ENCODE assay signal across 22 cellular contexts in genomic region chr22:49413551-49413950, GRCh38.
DNase-seq lines count a peak whose midpoint lies in the region; ATAC-seq, FAIRE-seq and TF ChIP-seq lines count a peak whose summit lies in the region.
"Had no signal": no experiment of that assay in that cellular context is flagged by ENCODE, and none has a peak within 500 bp of the region (broad histone marks: within the 10 kb centered on the region; RNA-seq: fewer than 3 reads in every experiment).

No MANE protein-coding gene starts in this region.

- peak; percentile 36 for DNase-seq in ELF-1 (ENCODE audit: low read depth, low spot score)
- DNase-seq in K562 (ENCODE audit: extremely low read depth in 1 of 4, low spot score in 3 of 4): no peak
- DNase-seq in kidney: peak; percentile 32
- DNase-seq in posterior vena cava (ENCODE audit: low spot score): peak; percentile 76
- DNase-seq in AG08395 (ENCODE audit: low spot score): no peak
- DNase-seq in NCI-H1694 (lab: John Stamatoyannopoulos, UW): no peak
- no peak for DNase-seq in COR-L47 (lab: John Stamatoyannopoulos, UW)
- DNase-seq: BE2C, DMS 273 treated with DMSO at 0.1 percent for 48 hours, DND-41, GM23248, IMR-90, NCI-H1694 treated with DMSO at 0.1 percent for 48 hours, NCI-H2081 treated with DMSO at 0.1 percent for 48 hours, NCI-H446, NCI-H526 had no signal

- H3K9me1 ChIP-seq in K562 (ENCODE audit: control insufficient read depth, insufficient read depth, low read length): no peaks in the 10 kb centered on the region

- H3K4me2 ChIP-seq in K562 (ENCODE audit: insufficient read depth, low read length): no peak overlapping the region
- H3K4me2 ChIP-seq: A549 had no signal

- in situ Hi-C loops in K562 (cut with MboI): no loop called here

- no peaks in the 10 kb centered on the region for H3K79me2 ChIP-seq in K562 (ENCODE audit: control insufficient read depth, insufficient read depth, low read length)

- POLR2A ChIA-PET in K562 (lab: Yijun Ruan, JAX): no interaction called here

- no peaks in the 10 kb centered on the region for H3K36me3 ChIP-seq in K562 (ENCODE audit: control insufficient read depth, insufficient read depth, low read length)
- no peaks in the 10 kb centered on the region for H3K36me3 ChIP-seq in kidney (ENCODE audit: control insufficient read depth in 1 of 2, insufficient read depth in 2 of 2, low read length in 2 of 2)
- H3K36me3 ChIP-seq: BE2C, SJSA1 had no signal

- CTCF ChIA-PET in K562 (lab: Yijun Ruan, JAX; ENCODE audit: low intra/inter-chr PET ratio): no interaction called here

- ATAC-seq in K562: peak; percentile 25; the same call in 1 of the 3 replicates
- ATAC-seq: A549, HCT116, Right ventricle myocardium inferior had no signal

- TF ChIP-seq EP300 in K562 (IDR thresholded peaks at IDR 0.05; ENCODE audit: low read length): no peak

- H3K4me3 ChIP-seq in K562: no peak overlapping the region
- H3K4me3 ChIP-seq in kidney (ENCODE audit: low read length in 2 of 2): no peak overlapping the region
- H3K4me3 ChIP-seq: A549, GM23248, SJSA1 had no signal

- H4K20me1 ChIP-seq in K562 (replicated peaks; ENCODE audit: control insufficient read depth, insufficient read depth, low read length): no peaks in the 10 kb centered on the region

- BruUV-seq in K562 (replicated peaks; lab: Mats Ljungman, UMichigan): no TSS peak

- no peaks in the 10 kb centered on the region for H3K27me3 ChIP-seq in K562 (ENCODE audit: control insufficient read depth in 2 of 2, insufficient read depth in 2 of 2, low read length in 2 of 2)
- H3K27me3 ChIP-seq: BE2C, SJSA1 had no signal

- H3K9me3 ChIP-seq in K562 (replicated peaks; ENCODE audit: control insufficient read depth, insufficient read depth, low read depth, low read length) (no peaks in the 10 kb centered on the region), kidney (ENCODE audit: control insufficient read depth in 1 of 2, low read length in 2 of 2) (no peaks in the 10 kb centered on the region)
- H3K9me3 ChIP-seq: A549, BE2C had no signal

- TF ChIP-seq CTCF in K562 (IDR thresholded peaks at IDR 0.05 in 2 of 3, conservative IDR thresholded peaks at IDR 0.05 in 1 of 3; ENCODE audit: insufficient read depth in 2 of 3, low read depth in 1 of 3, low read length in 3 of 3) (no peak), kidney (IDR thresholded peaks at IDR 0.05; ENCODE audit: borderline replicate concordance, extremely low read depth, insufficient read depth) (no peak)

- intact Hi-C loops in K562 (cut with micrococcal nuclease): no loop called here
- intact Hi-C loops in kidney (cut with DNase I): no loop called here
- intact Hi-C loops in posterior vena cava (cut with DNase I): no loop called here

- TF ChIP-seq RAD21 in K562 (CRISPR knock-in tag; conservative IDR thresholded peaks at IDR 0.05 in 1 of 2, IDR thresholded peaks at IDR 0.05 in 1 of 2): no peak

- H3K9ac ChIP-seq in K562 (ENCODE audit: insufficient read depth in 1 of 2, low read depth in 2 of 2, low read length in 2 of 2): no peak overlapping the region
- H3K9ac ChIP-seq in kidney (ENCODE audit: low read length in 2 of 2): no peak overlapping the region
- H3K9ac ChIP-seq: GM23248 had no signal

- FAIRE-seq in K562 (lab: Jason Lieb, UNC): no peak
- FAIRE-seq in kidney (lab: Jason Lieb, UNC): no peak
- FAIRE-seq: A549, GM12891, RCC 7860 had no signal

- no peak overlapping the region for H2AFZ ChIP-seq in K562 (ENCODE audit: low read depth, low read length)
- H2AFZ ChIP-seq: GM23248 had no signal

- no peak overlapping the region for H3K27ac ChIP-seq in K562 (ENCODE audit: extremely low read depth, low read depth, low read length)
- H3K27ac ChIP-seq in kidney (ENCODE audit: low read depth in 2 of 2, low read length in 2 of 2): no peak overlapping the region
- H3K27ac ChIP-seq: A549, GM23248, SJSA1 had no signal

- H3K4me1 ChIP-seq in K562 (replicated peaks in 1 of 2; ENCODE audit: control insufficient read depth in 2 of 2, insufficient read depth in 2 of 2, low read length in 2 of 2): no peaks in the 10 kb centered on the region
- no peaks in the 10 kb centered on the region for H3K4me1 ChIP-seq in kidney (ENCODE audit: control insufficient read depth in 1 of 2, insufficient read depth in 1 of 2, low read depth in 1 of 2, low read length in 2 of 2)
- H3K4me1 ChIP-seq: A549, BE2C, SJSA1 had no signal

- WGBS in K562 (ENCODE audit: insufficient coverage, low coverage, missing lambda C conversion rate): 33% methylated on average over 3 of the region's 9 CpGs

- no peak for TF ChIP-seq POLR2A in K562 (conservative IDR thresholded peaks at IDR 0.05)

TF ChIP-seq in K562, 482 proteins besides CTCF, POLR2A, EP300 and RAD21 (continues in another document):
- TF ChIP-seq SIN3B (IDR thresholded peaks at IDR 0.05; ENCODE audit: low read depth): no peak
- no peak for TF ChIP-seq CBX2 (IDR thresholded peaks at IDR 0.05; ENCODE audit: insufficient read depth, low read length, poor library complexity, severe bottlenecking)
- no peak for TF ChIP-seq PHB (CRISPR knock-in tag; IDR thresholded peaks at IDR 0.05)
- no peak for TF ChIP-seq DDX20 (tag; IDR thresholded peaks at IDR 0.05; ENCODE audit: low read depth)
- no peak for TF ChIP-seq RBM15 (IDR thresholded peaks at IDR 0.05; ENCODE audit: insufficient read depth, low read length)
- TF ChIP-seq MIER1 (IDR thresholded peaks at IDR 0.05; ENCODE audit: low read depth): no peak
- TF ChIP-seq ZKSCAN8 (CRISPR knock-in tag; IDR thresholded peaks at IDR 0.05): no peak
- TF ChIP-seq ZNF12 (CRISPR knock-in tag; IDR thresholded peaks at IDR 0.05): no peak
- TF ChIP-seq ZNF785 (CRISPR knock-in tag; IDR thresholded peaks at IDR 0.05): no peak
- TF ChIP-seq NFIX (CRISPR knock-in tag; IDR thresholded peaks at IDR 0.05; ENCODE audit: low read depth): no peak
- no peak for TF ChIP-seq PHF21A (IDR thresholded peaks at IDR 0.05; ENCODE audit: borderline replicate concordance, low read depth)
- no peak for TF ChIP-seq E2F3 (CRISPR knock-in tag; IDR thresholded peaks at IDR 0.05)
- TF ChIP-seq MEF2D (tag; conservative IDR thresholded peaks at IDR 0.05; ENCODE audit: low read depth): no peak
- TF ChIP-seq SAFB (IDR thresholded peaks at IDR 0.05; ENCODE audit: borderline replicate concordance, low read depth, low read length): no peak
- no peak for TF ChIP-seq MCM2 (IDR thresholded peaks at IDR 0.05; ENCODE audit: low read depth)
- no peak for TF ChIP-seq ELF2 (CRISPR knock-in tag; IDR thresholded peaks at IDR 0.05)
- TF ChIP-seq CBX5 (IDR thresholded peaks at IDR 0.05; ENCODE audit: borderline replicate concordance, low read depth): no peak

Comparison
In these comparisons a context has a peak if more than half of its experiments do, and no peak if none do; other contexts are left out.
1. DNase-seq: peak in ELF-1 (single experiment), kidney (single experiment) and posterior vena cava (single experiment); none in K562 (0 of 4), AG08395 (single experiment), NCI-H1694 (single experiment) and COR-L47 (single experiment).